13 cellular contexts compared by ENCODE assay signal in the genomic region with DNA sequence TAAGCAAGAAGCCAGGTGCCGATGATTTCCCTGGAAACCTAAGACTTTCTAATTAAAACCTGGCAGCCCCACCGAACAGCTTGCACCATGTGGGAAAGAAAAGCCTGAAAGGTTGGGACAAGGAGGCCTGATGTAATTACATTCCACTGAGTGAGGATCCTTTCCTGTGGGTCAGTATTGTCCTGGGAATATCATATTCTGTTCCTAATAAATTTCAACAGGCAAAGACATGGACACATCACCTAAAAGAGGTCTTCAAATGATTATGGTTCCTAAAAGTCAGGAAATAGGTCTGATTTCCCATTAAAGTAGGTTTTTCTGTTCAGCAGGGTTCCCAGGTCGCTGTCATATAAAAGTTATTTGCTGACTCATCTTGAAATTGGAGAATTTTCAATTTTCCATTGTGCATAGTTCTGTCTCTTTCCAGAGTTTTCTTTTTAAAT. TPM values are rescaled to one million over a fixed set of nuclear protein-coding genes. Genes with fewer than 3 reads are reported as not detected.
DNase-seq lines count a peak whose midpoint lies in the region; ATAC-seq and TF ChIP-seq lines count a peak whose summit lies in the region.
"Had no signal": no experiment of that assay in that cellular context is flagged by ENCODE, and none has a peak within 500 bp of the region (broad histone marks: within the 10 kb centered on the region; RNA-seq: fewer than 3 reads in every experiment).

No MANE protein-coding gene starts in this region.

- peak overlapping the region; percentile 44 for H3K27ac ChIP-seq in left ventricle myocardium inferior (replicated peaks)
- H3K27ac ChIP-seq in right cardiac atrium (ENCODE audit: low read length): no peak overlapping the region
- H3K27ac ChIP-seq in brain microvascular endothelial cell: peak overlapping the region; percentile 72
- peak overlapping the region; percentile 43 to 80 for H3K27ac ChIP-seq in uterus
- H3K27ac ChIP-seq: lower lobe of right lung, ovary had no signal

- TF ChIP-seq CTCF in left ventricle myocardium inferior (IDR thresholded peaks at IDR 0.05; ENCODE audit: borderline replicate concordance): no peak
- TF ChIP-seq CTCF in brain microvascular endothelial cell (IDR thresholded peaks at IDR 0.05; ENCODE audit: low read depth, low read length, missing control alignments): no peak
- TF ChIP-seq CTCF in uterus (IDR thresholded peaks at IDR 0.05): no peak

- H3K9me3 ChIP-seq in left ventricle myocardium inferior (replicated peaks) (no peaks in the 10 kb centered on the region), right cardiac atrium (ENCODE audit: control insufficient read depth, low read length) (no peaks in the 10 kb centered on the region), uterus (no peaks in the 10 kb centered on the region)
- H3K9me3 ChIP-seq: lower lobe of right lung, ovary had no signal

- H3K36me3 ChIP-seq in left ventricle myocardium inferior: no peaks in the 10 kb centered on the region
- H3K36me3 ChIP-seq in brain microvascular endothelial cell (replicated peaks): no peaks in the 10 kb centered on the region
- no peaks in the 10 kb centered on the region for H3K36me3 ChIP-seq in uterus
- H3K36me3 ChIP-seq: lower lobe of right lung, ovary had no signal

- H3K27me3 ChIP-seq in left ventricle myocardium inferior (ENCODE audit: low read depth) (no peaks in the 10 kb centered on the region), right cardiac atrium (ENCODE audit: control insufficient read depth, insufficient read depth) (no peaks in the 10 kb centered on the region), brain microvascular endothelial cell (replicated peaks) (no peaks in the 10 kb centered on the region), uterus (no peaks in the 10 kb centered on the region)
- H3K27me3 ChIP-seq: ovary had no signal

- H3K4me3 ChIP-seq in left ventricle myocardium inferior (no peak overlapping the region), right cardiac atrium (ENCODE audit: low read length) (no peak overlapping the region), brain microvascular endothelial cell (ENCODE audit: low read depth, low read length) (no peak overlapping the region), uterus (no peak overlapping the region)
- H3K4me3 ChIP-seq: lower lobe of right lung, ovary had no signal

- ATAC-seq in right cardiac atrium (no peak), HG03196 (IDR thresholded peaks at IDR 0.05; ENCODE audit: unreplicated experiment) (no peak), HG03432 (IDR thresholded peaks at IDR 0.05; ENCODE audit: unreplicated experiment) (no peak)
- ATAC-seq: lower lobe of right lung had no signal

- intact Hi-C loops in left ventricle myocardium inferior (cut with micrococcal nuclease) (no loop called here), right cardiac atrium (cut with DNase I) (no loop called here), uterus (cut with DNase I; ENCODE audit: low total_unique reads) (no loop called here)

- H3K4me1 ChIP-seq in left ventricle myocardium inferior (peaks cover 14% of the 10 kb centered on the region), right cardiac atrium (ENCODE audit: control insufficient read depth, insufficient read depth, low read length) (peaks cover 10% of the 10 kb centered on the region), uterus (no peaks in the 10 kb centered on the region)

- DNase-seq in left ventricle myocardium inferior (no peak), right cardiac atrium (no peak), brain microvascular endothelial cell (no peak), islet precursor cell (peak; percentile 5), uterus (peak in 1 of 2 donors; percentile 49)
- DNase-seq in activated CD4-positive, CD25-positive, alpha-beta regulatory T cell (lab: John Stamatoyannopoulos, UW): no peak
- DNase-seq: activated CD8-positive, alpha-beta memory T cell treated with anti-CD3 and anti-CD28 coated beads, Interleukin-2, amount 50 U/mL, for 48 hours; Karpas-422; lower lobe of right lung; NCI-H1694 treated with DMSO at 0.1 percent for 48 hours had no signal

- no peak for TF ChIP-seq POLR2A in uterus (IDR thresholded peaks at IDR 0.05)

- 59% methylated on average over 3 of the region's 3 CpGs for WGBS in right cardiac atrium

- in situ Hi-C loops in brain microvascular endothelial cell (cut with HindIII; ENCODE audit: low pct_ligation_motif_present, low sequenced_read_pairs): no loop called here

RNA-seq across cellular contexts. Expression of a gene that starts 58.5 kb away (rescaled TPM):
- total RNA-seq in left ventricle myocardium inferior (78.5 TPM), right cardiac atrium (10 to 100 TPM; 71.0 to 92.1 (median 84.5) TPM), uterus (100 to 1,000 TPM in 3 of 4 donors, 10 to 100 TPM in 1; 67.1 to 235 (median 171) TPM)
- polyA plus RNA-seq in right cardiac atrium: 75.9 TPM
